26 cellular contexts compared by ENCODE assay signal in genomic region chr1:230537456-230537855, GRCh38.
A peak's percentile ranks its signal among the peaks of the same experiment; 100 is the strongest.
DNase-seq lines count a peak whose midpoint lies in the region; ATAC-seq, FAIRE-seq and TF ChIP-seq lines count a peak whose summit lies in the region.
"Had no signal": no experiment of that assay in that cellular context is flagged by ENCODE, and none has a peak within 500 bp of the region (broad histone marks: within the 10 kb centered on the region; RNA-seq: fewer than 3 reads in every experiment).

No MANE protein-coding gene starts in this region.

- FAIRE-seq in K562 (lab: Jason Lieb, UNC) = no peak
- FAIRE-seq: GM12878 had no signal

- H3K27me3 Mint-ChIP-seq in CD14-positive monocyte (ENCODE audit: low read depth in 3 of 3) = peaks cover 2 to 12% (median 7%) of the 10 kb centered on the region in 3 donors

- in situ Hi-C loops in K562 (cut with MboI) = no loop called here

- ATAC-seq in HCT116 (no peak), K562 (no peak), HG03196 (IDR thresholded peaks at IDR 0.05; ENCODE audit: unreplicated experiment) (no peak)
- ATAC-seq: GM12878; left colon; stimulated activated naive CD8-positive, alpha-beta T cell treated with anti-CD3 and anti-CD28 coated beads, Interleukin-15, amount 100 ng/mL, for 72 hours had no signal

- intact Hi-C loops in CD14-positive monocyte (cut with micrococcal nuclease) = no loop called here
- intact Hi-C loops in HCT116 (cut with micrococcal nuclease) = no loop called here
- intact Hi-C loops in K562 (cut with micrococcal nuclease) = no loop called here

- H2AFZ ChIP-seq in HCT116 (ENCODE audit: low read depth, low read length, poor library complexity, severe bottlenecking) (no peak overlapping the region), K562 (ENCODE audit: low read depth, low read length) (no peak overlapping the region)

- no peak for DNase-seq in CD14-positive monocyte (ENCODE audit: low spot score)
- no peak for DNase-seq in HCT116 (ENCODE audit: low read depth, low spot score)
- peak in 1 of 4 experiments; percentile 14 for DNase-seq in K562 (ENCODE audit: extremely low read depth in 1 of 4, low spot score in 3 of 4)
- peak; percentile 66 for DNase-seq in iPS-NIHi11 (ENCODE audit: low spot score)
- no peak for DNase-seq in GM03348 (ENCODE audit: low spot score)
- no peak for DNase-seq in SW 1271 (lab: John Stamatoyannopoulos, UW)
- DNase-seq in A172 (ENCODE audit: low spot score) = no peak
- DNase-seq: activated CD4-positive, alpha-beta T cell treated with anti-CD3 and anti-CD28 coated beads for 4 hours; activated CD8-positive, alpha-beta memory T cell treated with anti-CD3 and anti-CD28 coated beads for 24 hours; activated naive CD4-positive, alpha-beta T cell treated with anti-CD3 and anti-CD28 coated beads, Interleukin-2, amount 10 ng/mL, durations not matched to agents 7 days and 5 days; activated T-cell treated with anti-CD3 and anti-CD28 coated beads, Interleukin-2, amount 50 U/mL, for 48 hours; CD8-positive, alpha-beta memory T cell; dermis blood vessel endothelial cell; DMS53; GF-D8; left colon; MV-4-11; NCI-H187; NCI-H524 treated with DMSO at 0.1 percent for 48 hours; stimulated activated naive CD8-positive, alpha-beta T cell treated with anti-CD3 and anti-CD28 coated beads, Interleukin-15, amount 100 ng/mL, for 72 hours; thyroid gland had no signal

- no peaks in the 10 kb centered on the region for H3K4me1 Mint-ChIP-seq in CD14-positive monocyte
- H3K4me1 Mint-ChIP-seq: activated naive CD4-positive, alpha-beta T cell treated with anti-CD3 and anti-CD28 coated beads, Interleukin-2, amount 10 ng/mL, durations not matched to agents 7 days and 5 days; CD8-positive, alpha-beta memory T cell; memory B cell; stimulated activated naive CD8-positive, alpha-beta T cell treated with anti-CD3 and anti-CD28 coated beads, Interleukin-15, amount 100 ng/mL, for 72 hours had no signal

- CTCF ChIA-PET in HCT116 (lab: Charles Lee) (no interaction called here), K562 (lab: Yijun Ruan, JAX; ENCODE audit: low intra/inter-chr PET ratio) (no interaction called here)

- RAD21 ChIA-PET in HCT116 (lab: Charles Lee; ENCODE audit: low non-redundant PET in 1 of 2, low total read pairs in 2 of 2, uncharacterized antibody in 2 of 2, unreplicated experiment in 2 of 2) = no interaction called here

- H3K4me2 ChIP-seq in HCT116 (ENCODE audit: low read length) (no peak overlapping the region), K562 (ENCODE audit: insufficient read depth, low read length) (no peak overlapping the region)
- H3K4me2 ChIP-seq: KMS-11 had no signal

- TF ChIP-seq EP300 in K562 (IDR thresholded peaks at IDR 0.05; ENCODE audit: low read length) = no peak

- H3K9me3 Mint-ChIP-seq in CD14-positive monocyte = peaks cover 9 to 20% (median 15%) of the 10 kb centered on the region in 7 donors

- no peak overlapping the region for H3K4me3 ChIP-seq in HCT116 (replicated peaks in 1 of 2; ENCODE audit: low read depth in 1 of 2, low read length in 2 of 2)
- no peak overlapping the region for H3K4me3 ChIP-seq in K562
- H3K4me3 ChIP-seq: GM12878, thyroid gland had no signal

- TF ChIP-seq RAD21 in HCT116 (IDR thresholded peaks at IDR 0.05; ENCODE audit: low read depth) = no peak
- no peak for TF ChIP-seq RAD21 in K562 (CRISPR knock-in tag; conservative IDR thresholded peaks at IDR 0.05 in 1 of 2, IDR thresholded peaks at IDR 0.05 in 1 of 2)

- H3K9me3 ChIP-seq in HCT116 (ENCODE audit: control insufficient read depth in 1 of 2, insufficient read depth in 1 of 2, low read depth in 1 of 2, low read length in 2 of 2) = peaks cover 0 to 6% of the 10 kb centered on the region in 2 experiments; a peak in 1 of 4 replicates
- H3K9me3 ChIP-seq in K562 (replicated peaks; ENCODE audit: control insufficient read depth, insufficient read depth, low read depth, low read length) = no peaks in the 10 kb centered on the region
- H3K9me3 ChIP-seq: neutrophil, thyroid gland had no signal

- no peaks in the 10 kb centered on the region for H3K36me3 Mint-ChIP-seq in CD14-positive monocyte
- H3K36me3 Mint-ChIP-seq: activated naive CD4-positive, alpha-beta T cell treated with anti-CD3 and anti-CD28 coated beads, Interleukin-2, amount 10 ng/mL, durations not matched to agents 7 days and 5 days; CD8-positive, alpha-beta memory T cell had no signal

- H3K9me2 ChIP-seq in HCT116 (ENCODE audit: insufficient read depth) = no peaks in the 10 kb centered on the region

- H3K27me3 ChIP-seq in HCT116 (ENCODE audit: insufficient read depth, low read length) (no peaks in the 10 kb centered on the region; the same call in 1 of the 2 replicates), K562 (ENCODE audit: control insufficient read depth in 2 of 2, insufficient read depth in 2 of 2, low read length in 2 of 2) (no peaks in the 10 kb centered on the region)
- H3K27me3 ChIP-seq: neutrophil, thyroid gland had no signal

- POLR2A ChIA-PET in HCT116 (lab: Charles Lee) = no interaction called here
- POLR2A ChIA-PET in K562 (lab: Yijun Ruan, JAX) = interaction anchor here (0.9 kb wide), 1 partner anchor 9 kb away, joined by 3 read pairs; no protein-coding TSS in a partner anchor

- WGBS in K562 (ENCODE audit: insufficient coverage, low coverage, missing lambda C conversion rate) = 3% methylated on average over 9 of the region's 9 CpGs

- no peak overlapping the region for H3K9ac ChIP-seq in HCT116 (ENCODE audit: low read length)
- H3K9ac ChIP-seq in K562 (ENCODE audit: insufficient read depth in 1 of 2, low read depth in 2 of 2, low read length in 2 of 2) = no peak overlapping the region
- H3K9ac ChIP-seq: KMS-11 had no signal

- H3K79me2 ChIP-seq in HCT116 (ENCODE audit: insufficient read depth, low read length) = no peaks in the 10 kb centered on the region
- no peaks in the 10 kb centered on the region for H3K79me2 ChIP-seq in K562 (ENCODE audit: control insufficient read depth, insufficient read depth, low read length)

- TF ChIP-seq POLR2A in HCT116 (IDR thresholded peaks at IDR 0.05; ENCODE audit: borderline replicate concordance, extremely low read depth, insufficient read depth, insufficient read length) = no peak
- no peak for TF ChIP-seq POLR2A in K562 (conservative IDR thresholded peaks at IDR 0.05)

- H4K20me1 ChIP-seq in HCT116 (ENCODE audit: insufficient read depth) (no peaks in the 10 kb centered on the region), K562 (replicated peaks; ENCODE audit: control insufficient read depth, insufficient read depth, low read length) (no peaks in the 10 kb centered on the region)

- TF ChIP-seq CTCF in CD14-positive monocyte (IDR thresholded peaks at IDR 0.05) = peak; percentile 8
- TF ChIP-seq CTCF in HCT116 (IDR thresholded peaks at IDR 0.05 in 2 of 3, conservative IDR thresholded peaks at IDR 0.05 in 1 of 3; ENCODE audit: borderline replicate concordance in 1 of 3, insufficient read depth in 1 of 3, low read depth in 2 of 3, low read length in 2 of 3) = peak in 2 of 3 experiments; percentile 20 to 27; a peak in 1 of 6 replicates
- TF ChIP-seq CTCF in K562 (IDR thresholded peaks at IDR 0.05 in 2 of 3, conservative IDR thresholded peaks at IDR 0.05 in 1 of 3; ENCODE audit: insufficient read depth in 2 of 3, low read depth in 1 of 3, low read length in 3 of 3) = peak in 2 of 3 experiments; percentile 21 to 46; a peak in 3 of 6 replicates

- H3K36me3 ChIP-seq in HCT116 (ENCODE audit: control insufficient read depth in 1 of 2, insufficient read depth in 2 of 2, low read length in 2 of 2) (no peaks in the 10 kb centered on the region), K562 (ENCODE audit: control insufficient read depth, insufficient read depth, low read length) (no peaks in the 10 kb centered on the region)
- H3K36me3 ChIP-seq: neutrophil, thyroid gland had no signal

- BruUV-seq in HCT116 (replicated peaks; lab: Mats Ljungman, UMichigan) (no TSS peak), K562 (replicated peaks; lab: Mats Ljungman, UMichigan) (no TSS peak)

- H3K27ac Mint-ChIP-seq in CD14-positive monocyte = peak overlapping the region in 1 of 7 donors; percentile 13
- H3K27ac Mint-ChIP-seq: activated naive CD4-positive, alpha-beta T cell treated with anti-CD3 and anti-CD28 coated beads, Interleukin-2, amount 10 ng/mL, durations not matched to agents 7 days and 5 days; CD8-positive, alpha-beta memory T cell; memory B cell; stimulated activated naive CD8-positive, alpha-beta T cell treated with anti-CD3 and anti-CD28 coated beads, Interleukin-15, amount 100 ng/mL, for 72 hours had no signal

- no peaks in the 10 kb centered on the region for H3K9me1 ChIP-seq in K562 (ENCODE audit: control insufficient read depth, insufficient read depth, low read length)

- H3K4me3 Mint-ChIP-seq in CD14-positive monocyte = no peak overlapping the region
- H3K4me3 Mint-ChIP-seq: activated naive CD4-positive, alpha-beta T cell treated with anti-CD3 and anti-CD28 coated beads, Interleukin-2, amount 10 ng/mL, durations not matched to agents 7 days and 5 days; CD8-positive, alpha-beta memory T cell; memory B cell; stimulated activated naive CD8-positive, alpha-beta T cell treated with anti-CD3 and anti-CD28 coated beads, Interleukin-15, amount 100 ng/mL, for 72 hours had no signal

- H3K4me1 ChIP-seq in HCT116 (ENCODE audit: control insufficient read depth in 1 of 2, insufficient read depth in 2 of 2, low read length in 2 of 2) = no peaks in the 10 kb centered on the region
- H3K4me1 ChIP-seq in K562 (replicated peaks in 1 of 2; ENCODE audit: control insufficient read depth in 2 of 2, insufficient read depth in 2 of 2, low read length in 2 of 2) = no peaks in the 10 kb centered on the region
- H3K4me1 ChIP-seq: thyroid gland had no signal

- H3K27ac ChIP-seq in HCT116 (ENCODE audit: low read depth, low read length) (no peak overlapping the region), K562 (ENCODE audit: extremely low read depth, low read depth, low read length) (no peak overlapping the region)
- H3K27ac ChIP-seq: KMS-11, neutrophil, thyroid gland had no signal

TF ChIP-seq in HCT116, 20 proteins besides CTCF, POLR2A, EP300 and RAD21 (continues in another document):
- no peak for TF ChIP-seq JUND (IDR thresholded peaks at IDR 0.05)
- no peak for TF ChIP-seq YY1 (IDR thresholded peaks at IDR 0.05; ENCODE audit: extremely low read depth, insufficient replicate concordance, low read depth, low read length)
- no peak for TF ChIP-seq MAX (IDR thresholded peaks at IDR 0.05)
- TF ChIP-seq ZNF274 (IDR thresholded peaks at IDR 0.05; ENCODE audit: low read depth, low read length) = no peak
